Comparison of ENCODE assay signal across 11 cellular contexts in genomic region chr7:16609842-16610450, GRCh38. TPM values are rescaled to one million over a fixed set of nuclear protein-coding genes. Genes with fewer than 3 reads are reported as not detected.
DNase-seq lines count a peak whose midpoint lies in the region; ATAC-seq, FAIRE-seq and TF ChIP-seq lines count a peak whose summit lies in the region.
"Had no signal": no experiment of that assay in that cellular context is flagged by ENCODE, and none has a peak within 500 bp of the region (broad histone marks: within the 10 kb centered on the region; RNA-seq: fewer than 3 reads in every experiment).

No MANE protein-coding gene starts in this region.

- no peaks in the 10 kb centered on the region for H3K27me3 ChIP-seq in left ventricle myocardium inferior (ENCODE audit: low read depth)

- TF ChIP-seq POLR2A in A549 (IDR thresholded peaks at IDR 0.05; ENCODE audit: low read length) = no peak

- 55% methylated on average over 4 of the region's 4 CpGs for WGBS in A549 (ENCODE audit: missing lambda C conversion rate)

- DNase-seq in A549 (ENCODE audit: low read depth in 1 of 2, low spot score in 1 of 2) (peak in 1 of 2 experiments; percentile 39), iPS-NIHi7 (ENCODE audit: extremely low spot score) (no peak), left ventricle myocardium inferior (no peak), GF-D8 (lab: John Stamatoyannopoulos, UW) (no peak)
- DNase-seq in activated T-cell treated with anti-CD3 and anti-CD28 coated beads, Interleukin-2, amount 50 U/mL, for 1 hour = no peak
- DNase-seq: activated naive CD8-positive, alpha-beta T cell treated with anti-CD3 and anti-CD28 coated beads for 36 hours; NCI-H510A treated with DMSO at 0.1 percent for 48 hours had no signal

- no peak for TF ChIP-seq EP300 in A549 (IDR thresholded peaks at IDR 0.05)

- no peak overlapping the region; a peak in 1 of 6 replicates for H3K27ac ChIP-seq in A549
- peak overlapping the region; percentile 43 for H3K27ac ChIP-seq in VCaP
- H3K27ac ChIP-seq in left ventricle myocardium inferior (replicated peaks) = no peak overlapping the region

- H3K4me2 ChIP-seq in A549 = peak overlapping the region; percentile 68

- H3K4me1 ChIP-seq in A549 (peaks cover 19% of the 10 kb centered on the region), left ventricle myocardium inferior (no peaks in the 10 kb centered on the region)

- H3K9me3 ChIP-seq in A549 = no peaks in the 10 kb centered on the region
- H3K9me3 ChIP-seq in left ventricle myocardium inferior (replicated peaks) = no peaks in the 10 kb centered on the region

- no peak for TF ChIP-seq CTCF in A549 (IDR thresholded peaks at IDR 0.05)
- no peak for TF ChIP-seq CTCF in VCaP (conservative IDR thresholded peaks at IDR 0.05)
- TF ChIP-seq CTCF in left ventricle myocardium inferior (IDR thresholded peaks at IDR 0.05; ENCODE audit: borderline replicate concordance) = no peak

- H3K4me3 ChIP-seq in A549 (no peak overlapping the region), left ventricle myocardium inferior (no peak overlapping the region)

- peaks cover 86% of the 10 kb centered on the region for H3K36me3 ChIP-seq in left ventricle myocardium inferior

- intact Hi-C loops in left ventricle myocardium inferior (cut with micrococcal nuclease) = loop anchor here (10.0 kb wide), 1 partner anchor 305 kb away; no protein-coding TSS in a partner anchor

- no peak for FAIRE-seq in A549 (lab: Jason Lieb, UNC)
- FAIRE-seq: endothelial cell of umbilical vein had no signal

- POLR2A ChIA-PET in A549 (lab: Yijun Ruan, JAX) = no interaction called here

- CTCF ChIA-PET in A549 (lab: Yijun Ruan, JAX) = interaction anchor here (1.2 kb wide), 1 partner anchor 178 kb away, joined by 3 read pairs; no protein-coding TSS in a partner anchor

- peak in 1 of 2 experiments; percentile 68; a peak in 4 of 6 replicates for ATAC-seq in A549
- ATAC-seq in GM21367 (IDR thresholded peaks at IDR 0.05; ENCODE audit: unreplicated experiment) = peak; percentile 63
- peak; percentile 92 for ATAC-seq in HG03139 (IDR thresholded peaks at IDR 0.05; ENCODE audit: unreplicated experiment)

- TF ChIP-seq RAD21 in A549 (conservative IDR thresholded peaks at IDR 0.05 in 1 of 2, IDR thresholded peaks at IDR 0.05 in 1 of 2) = no peak

TF ChIP-seq in A549, 52 proteins besides CTCF, POLR2A, EP300 and RAD21:
- TF ChIP-seq RARB (CRISPR knock-in tag; IDR thresholded peaks at IDR 0.05) = no peak
- TF ChIP-seq RFX5 (IDR thresholded peaks at IDR 0.05) = no peak
- peak; percentile 31; the same call in 1 of the 2 replicates for TF ChIP-seq GATA3 (IDR thresholded peaks at IDR 0.05; ENCODE audit: borderline replicate concordance)
- no peak for TF ChIP-seq HOXB5 (CRISPR knock-in tag; IDR thresholded peaks at IDR 0.05)
- TF ChIP-seq ZSCAN20 (CRISPR knock-in tag; IDR thresholded peaks at IDR 0.05) = no peak

RNA-seq across cellular contexts. Expression of gene ANKMY2, which starts 35.6 kb away (rescaled TPM):
- polyA plus RNA-seq in A549 (2011; rRNA removed) (24.2 and 26.1 TPM in 2 replicates), A549 (2017; fragmentation: RNase III; extraction: RNeasy Plus Mini Kit Qiagen cat#74134 plus additional on column Dnase treatment) (13.3 to 15.3 TPM (median 14.3 TPM) in 3 replicates)
- 7.3 and 7.4 TPM in 2 replicates for polyA plus RNA-seq in A549 (2012; cell fraction: cytosol; rRNA removed)
- 6.4 and 8.8 TPM in 2 replicates for polyA plus RNA-seq in A549 (2012; cell fraction: nucleus; rRNA removed)
- polyA minus RNA-seq in A549 (2011; rRNA and poly(A)+ RNA removed) = 12.3 and 14.6 TPM in 2 replicates
- 28.9 TPM for total RNA-seq in left ventricle myocardium inferior

RNA-seq across cellular contexts. Expression of gene BZW2, which starts 36.0 kb away (rescaled TPM):
- 101 and 108 TPM in 2 replicates for polyA plus RNA-seq in A549 (2011; rRNA removed)
- polyA plus RNA-seq in A549 (2012; cell fraction: cytosol; rRNA removed) = 74.4 and 76.6 TPM in 2 replicates
- polyA plus RNA-seq in A549 (2012; cell fraction: nucleus; rRNA removed) = 33.3 and 37.6 TPM in 2 replicates
- 72.4 to 83.4 TPM (median 76.5 TPM) in 3 replicates for polyA plus RNA-seq in A549 (2017; fragmentation: RNase III; extraction: RNeasy Plus Mini Kit Qiagen cat#74134 plus additional on column Dnase treatment)
- polyA minus RNA-seq in A549 (2011; rRNA and poly(A)+ RNA removed) = 51.0 and 63.8 TPM in 2 replicates
- total RNA-seq in left ventricle myocardium inferior = 308 TPM
